ENCODE assay signal across 9 cellular contexts in genomic region chr11:1211838-1212237, GRCh38. TPM values are rescaled to one million over a fixed set of nuclear protein-coding genes. Genes with fewer than 3 reads are reported as not detected.
"Had no signal": no experiment of that assay in that cellular context is flagged by ENCODE, and none has a peak within 500 bp of the region (broad histone marks: within the 10 kb centered on the region; RNA-seq: fewer than 3 reads in every experiment).

No MANE protein-coding gene starts in this region.

- ATAC-seq: GM12878 had no signal

- DNase-seq: GDM1, GF-D8 had no signal

- H3K4me3 ChIP-seq: GM12878 had no signal

- FAIRE-seq: G401.6, GM12878, GM12891, GM12892, GM18507, GM19239 had no signal

RNA-seq across cellular contexts. Expression of gene MUC5B, which starts 11.0 kb away (rescaled TPM):
- total RNA-seq: G401 had no signal
- polyA plus RNA-seq: GM12878 had no signal

RNA-seq across cellular contexts. Expression of gene MUC5AC, which starts 54.1 kb away (rescaled TPM):
- total RNA-seq: G401, GM12878 had no signal
